In genomic region chr5:134738963-134739661, GRCh38 we compare ENCODE assay signal across 8 cellular contexts. TPM values are rescaled to one million over a fixed set of nuclear protein-coding genes. Genes with fewer than 3 reads are reported as not detected.
DNase-seq lines count a peak whose midpoint lies in the region; ATAC-seq, FAIRE-seq and TF ChIP-seq lines count a peak whose summit lies in the region.

No MANE protein-coding gene starts in this region.

- no peak for ATAC-seq in GM21786 (IDR thresholded peaks at IDR 0.05; ENCODE audit: unreplicated experiment)

- peak; percentile 79 for FAIRE-seq in GM12892 (lab: Jason Lieb, UNC)

- H3K27ac Mint-ChIP-seq in type B pancreatic cell, result peak overlapping the region; percentile 96

- no peaks in the 10 kb centered on the region for H3K9me3 Mint-ChIP-seq in type B pancreatic cell

- H3K27me3 Mint-ChIP-seq in type B pancreatic cell, result no peaks in the 10 kb centered on the region

- peak overlapping the region; percentile 84 for H3K4me3 ChIP-seq in epithelial cell of esophagus (ENCODE audit: low read length)

- peaks cover 13% of the 10 kb centered on the region for H3K4me1 Mint-ChIP-seq in type B pancreatic cell (ENCODE audit: unreplicated experiment)

- TF ChIP-seq CTCF in epithelial cell of esophagus (IDR thresholded peaks at IDR 0.05; ENCODE audit: insufficient read depth, low read depth, low read length, missing control alignments), result peak; percentile 36
- TF ChIP-seq CTCF in type B pancreatic cell (conservative IDR thresholded peaks at IDR 0.05), result peak; percentile 15

- no peaks in the 10 kb centered on the region for H3K36me3 Mint-ChIP-seq in type B pancreatic cell

- peak overlapping the region; percentile 99 for H3K4me3 Mint-ChIP-seq in type B pancreatic cell

- no peak for TF ChIP-seq POLR2A in GM12892 (IDR thresholded peaks at IDR 0.05; ENCODE audit: low read depth, low read length)

- DNase-seq in AG08395 (ENCODE audit: low spot score), result peak; percentile 44
- DNase-seq in GM12892 (ENCODE audit: insufficient read length), result no peak
- peak; percentile 31 for DNase-seq in NCI-H2196 (lab: John Stamatoyannopoulos, UW; ENCODE audit: unreplicated experiment)
- peak; percentile 7 to 17 for DNase-seq in activated CD4-positive, alpha-beta T cell treated with anti-CD3 and anti-CD28 coated beads, Interleukin-2, amount 50 U/mL, for 24 hours (ENCODE audit: low read depth in 1 of 2, low spot score in 1 of 2)
- DNase-seq in epithelial cell of esophagus (ENCODE audit: low read depth), result peak; percentile 62
- peak; percentile 16 for DNase-seq in mucosa of gallbladder (ENCODE audit: low spot score)
- no peak for DNase-seq in type B pancreatic cell (ENCODE audit: extremely low spot score, unreplicated experiment)

RNA-seq across cellular contexts. Expression of gene CAMLG, which starts 0.8 kb away (rescaled TPM):
- polyA plus RNA-seq in GM12892 (2012; ENCODE audit: missing spikeins), result 39.2 TPM
- total RNA-seq in mucosa of gallbladder (40.3 TPM), type B pancreatic cell (ENCODE audit: low replicate concordance) (30.5 and 39.4 TPM in 2 replicates)

RNA-seq across cellular contexts. Expression of gene DDX46, which starts 19.5 kb away (rescaled TPM):
- polyA plus RNA-seq in GM12892 (2012; ENCODE audit: missing spikeins), result 59.3 TPM
- 37.5 TPM for total RNA-seq in mucosa of gallbladder
- 46.0 and 66.3 TPM in 2 replicates for total RNA-seq in type B pancreatic cell (ENCODE audit: low replicate concordance)

Comparison
In these comparisons a context has a peak if more than half of its experiments do, and no peak if none do; other contexts are left out.
1. DNase-seq: peak in AG08395 (single experiment), NCI-H2196 (single experiment), activated CD4-positive, alpha-beta T cell treated with anti-CD3 and anti-CD28 coated beads, Interleukin-2, amount 50 U/mL, for 24 hours (2 of 2), epithelial cell of esophagus (single experiment) and mucosa of gallbladder (single experiment); none in GM12892 (single experiment) and type B pancreatic cell (single experiment).